1 cellular context compared by ENCODE assay signal in genomic region chr17:56820207-56820606, GRCh38.
TF ChIP-seq lines count a peak whose summit lies in the region.

No MANE protein-coding gene starts in this region.

TF ChIP-seq in HCT116, 20 proteins besides CTCF, POLR2A, EP300 and RAD21 (continued from another document):
- TF ChIP-seq POLR2AphosphoS5 (IDR thresholded peaks at IDR 0.05; ENCODE audit: low read depth, low read length): no peak
